In genomic region chr10:78450807-78451485, GRCh38 we compare ENCODE assay signal across 23 cellular contexts.
DNase-seq lines count a peak whose midpoint lies in the region; ATAC-seq and TF ChIP-seq lines count a peak whose summit lies in the region.
"Had no signal": no experiment of that assay in that cellular context is flagged by ENCODE, and none has a peak within 500 bp of the region (broad histone marks: within the 10 kb centered on the region; RNA-seq: fewer than 3 reads in every experiment).

No MANE protein-coding gene starts in this region.

- WGBS in SK-N-SH (ENCODE audit: low lambda C conversion rate) = 96% methylated on average over 6 of the region's 6 CpGs

- no peaks in the 10 kb centered on the region for H3K4me1 Mint-ChIP-seq in natural killer cell treated with Interleukin-12 subunit alpha and Interleukin-12 subunit beta and Interleukin-15 and Interleukin-18, amount 100 ng/mL, for 72 hours (ENCODE audit: low read depth in 2 of 2)
- H3K4me1 Mint-ChIP-seq in natural killer cell (peaks cover 0 to 4% of the 10 kb centered on the region in 2 donors), glutamatergic neuron (ENCODE audit: low read depth, unreplicated experiment) (peaks cover 24% of the 10 kb centered on the region)
- H3K4me1 Mint-ChIP-seq: activated naive CD4-positive, alpha-beta T cell treated with anti-CD3 and anti-CD28 coated beads, Interleukin-2, amount 50 U/mL, for 24 hours; IgD-negative memory B cell; stimulated activated memory B cell treated with anti-CD40 and anti-IgM and Interleukin-4, amounts not matched to agents 10 μg/mL and 1 μg/mL and 100 μg/mL, for 72 hours had no signal

- H3K4me3 Mint-ChIP-seq in natural killer cell treated with Interleukin-12 subunit alpha and Interleukin-12 subunit beta and Interleukin-15 and Interleukin-18, amount 100 ng/mL, for 72 hours = no peak overlapping the region
- no peak overlapping the region for H3K4me3 Mint-ChIP-seq in natural killer cell
- H3K4me3 Mint-ChIP-seq in glutamatergic neuron (ENCODE audit: unreplicated experiment) = peak overlapping the region; percentile 14
- H3K4me3 Mint-ChIP-seq: activated CD4-positive, alpha-beta memory T cell treated with anti-CD3 and anti-CD28 coated beads for 36 hours; activated naive CD4-positive, alpha-beta T cell treated with anti-CD3 and anti-CD28 coated beads, Interleukin-2, amount 50 U/mL, for 24 hours; activated T-cell treated with anti-CD3 and anti-CD28 coated beads, Interleukin-2, amount 50 U/mL, for 4 hours; memory B cell; stimulated activated memory B cell treated with anti-CD40 and anti-IgM and Interleukin-4, amounts not matched to agents 10 μg/mL and 1 μg/mL and 100 μg/mL, for 72 hours had no signal

- no peaks in the 10 kb centered on the region for H3K9me3 Mint-ChIP-seq in natural killer cell treated with Interleukin-12 subunit alpha and Interleukin-12 subunit beta and Interleukin-15 and Interleukin-18, amount 100 ng/mL, for 72 hours
- H3K9me3 Mint-ChIP-seq in natural killer cell (no peaks in the 10 kb centered on the region), glutamatergic neuron (ENCODE audit: unreplicated experiment) (peaks cover 4% of the 10 kb centered on the region)
- H3K9me3 Mint-ChIP-seq: activated CD4-positive, alpha-beta memory T cell treated with anti-CD3 and anti-CD28 coated beads for 36 hours; activated naive CD4-positive, alpha-beta T cell treated with anti-CD3 and anti-CD28 coated beads, Interleukin-2, amount 50 U/mL, for 24 hours; activated T-cell treated with anti-CD3 and anti-CD28 coated beads, Interleukin-2, amount 50 U/mL, for 4 hours; IgD-negative memory B cell; memory B cell; stimulated activated memory B cell treated with anti-CD40 and anti-IgM and Interleukin-4, amounts not matched to agents 10 μg/mL and 1 μg/mL and 100 μg/mL, for 72 hours had no signal

- TF ChIP-seq CTCF in natural killer cell (IDR thresholded peaks at IDR 0.05) = no peak
- TF ChIP-seq CTCF in glutamatergic neuron (IDR thresholded peaks at IDR 0.05; ENCODE audit: partially characterized antibody, unreplicated experiment) = no peak
- TF ChIP-seq CTCF in SK-N-SH (IDR thresholded peaks at IDR 0.05) = no peak

- H2AFZ ChIP-seq in SK-N-SH (ENCODE audit: low read depth) = no peak overlapping the region

- H3F3A ChIP-seq in SK-N-SH (replicated peaks; ENCODE audit: insufficient read depth) = peaks cover 7% of the 10 kb centered on the region

- H3K4me2 ChIP-seq in SK-N-SH = no peak overlapping the region

- H3K4me3 ChIP-seq in SK-N-SH (ENCODE audit: low read depth in 2 of 2, low read length in 1 of 2) = no peak overlapping the region
- H3K4me3 ChIP-seq: colonic mucosa, transverse colon had no signal

- H3K36me3 ChIP-seq in SK-N-SH (replicated peaks in 1 of 2; ENCODE audit: control insufficient read depth in 1 of 2, insufficient read depth in 2 of 2, low read length in 1 of 2) = no peaks in the 10 kb centered on the region
- H3K36me3 ChIP-seq: colonic mucosa, neutrophil, transverse colon had no signal

- CTCF ChIA-PET in SK-N-SH (lab: Yijun Ruan, JAX) = interaction anchor here (1.3 kb wide), 1 partner anchor 208 kb away, joined by 4 read pairs; no protein-coding TSS in a partner anchor

- peak; percentile 25 for DNase-seq in natural killer cell treated with Interleukin-12 subunit alpha and Interleukin-12 subunit beta and Interleukin-15 and Interleukin-18, amount 100 ng/mL, for 72 hours (ENCODE audit: low spot score)
- DNase-seq in natural killer cell = no peak
- peak; percentile 75 for DNase-seq in NCI-H510A (lab: John Stamatoyannopoulos, UW)
- no peak for DNase-seq in glutamatergic neuron
- no peak for DNase-seq in SK-N-SH
- no peak for DNase-seq in cerebellar nuclear complex (lab: John Stamatoyannopoulos, UW)
- DNase-seq: ACHN; activated CD4-positive, alpha-beta memory T cell treated with anti-CD3 and anti-CD28 coated beads for 36 hours; activated T-cell treated with anti-CD3 and anti-CD28 coated beads, Interleukin-2, amount 50 U/mL, for 4 hours; kidney glomerular epithelial cell; NCI-H226; Right ventricle myocardium superior; T-helper 1 cell; transverse colon had no signal

- no peak overlapping the region for H3K9ac ChIP-seq in SK-N-SH

- no peak for TF ChIP-seq EP300 in SK-N-SH (IDR thresholded peaks at IDR 0.05; ENCODE audit: borderline replicate concordance in 1 of 2, low read depth in 1 of 2, low read length in 1 of 2)

- TF ChIP-seq RAD21 in SK-N-SH (IDR thresholded peaks at IDR 0.05; ENCODE audit: low read length) = no peak

- H3K27ac ChIP-seq in SK-N-SH (ENCODE audit: low read depth in 2 of 2, low read length in 1 of 2) = peak overlapping the region in 1 of 2 experiments; percentile 43; a peak in 1 of 4 replicates
- H3K27ac ChIP-seq: C4-2B, colonic mucosa, neutrophil, transverse colon had no signal

- H3K27ac Mint-ChIP-seq in natural killer cell treated with Interleukin-12 subunit alpha and Interleukin-12 subunit beta and Interleukin-15 and Interleukin-18, amount 100 ng/mL, for 72 hours = no peak overlapping the region
- H3K27ac Mint-ChIP-seq in natural killer cell = no peak overlapping the region
- H3K27ac Mint-ChIP-seq in glutamatergic neuron (ENCODE audit: unreplicated experiment) = peak overlapping the region; percentile 76
- H3K27ac Mint-ChIP-seq: activated CD4-positive, alpha-beta memory T cell treated with anti-CD3 and anti-CD28 coated beads for 36 hours; activated naive CD4-positive, alpha-beta T cell treated with anti-CD3 and anti-CD28 coated beads, Interleukin-2, amount 50 U/mL, for 24 hours; IgD-negative memory B cell; memory B cell; stimulated activated memory B cell treated with anti-CD40 and anti-IgM and Interleukin-4, amounts not matched to agents 10 μg/mL and 1 μg/mL and 100 μg/mL, for 72 hours had no signal

- H4K20me1 ChIP-seq in SK-N-SH (ENCODE audit: insufficient read depth) = no peaks in the 10 kb centered on the region

- H3K9me3 ChIP-seq in SK-N-SH = no peaks in the 10 kb centered on the region
- H3K9me3 ChIP-seq: colonic mucosa, neutrophil, transverse colon had no signal

- no peaks in the 10 kb centered on the region for H3K9me2 ChIP-seq in SK-N-SH

- H3K27me3 Mint-ChIP-seq in natural killer cell treated with Interleukin-12 subunit alpha and Interleukin-12 subunit beta and Interleukin-15 and Interleukin-18, amount 100 ng/mL, for 72 hours = peaks cover 7 to 11% of the 10 kb centered on the region in 2 donors
- peaks cover 8 to 30% of the 10 kb centered on the region in 2 donors for H3K27me3 Mint-ChIP-seq in natural killer cell (ENCODE audit: low read depth in 2 of 2)
- peaks cover 7% of the 10 kb centered on the region for H3K27me3 Mint-ChIP-seq in glutamatergic neuron (ENCODE audit: unreplicated experiment)
- H3K27me3 Mint-ChIP-seq: activated naive CD4-positive, alpha-beta T cell treated with anti-CD3 and anti-CD28 coated beads, Interleukin-2, amount 50 U/mL, for 24 hours had no signal

- H3K27me3 ChIP-seq in SK-N-SH (ENCODE audit: insufficient read depth) = no peaks in the 10 kb centered on the region
- H3K27me3 ChIP-seq: colonic mucosa, transverse colon had no signal

- peaks cover 4 to 41% of the 10 kb centered on the region in 2 experiments; a peak in 1 of 4 replicates for H3K4me1 ChIP-seq in SK-N-SH (ENCODE audit: control insufficient read depth in 1 of 2, insufficient read depth in 2 of 2, low read depth in 1 of 2, low read length in 1 of 2)
- H3K4me1 ChIP-seq: colonic mucosa had no signal

- ATAC-seq in natural killer cell treated with Interleukin-12 subunit alpha and Interleukin-12 subunit beta and Interleukin-15 and Interleukin-18, amount 100 ng/mL, for 72 hours = no peak
- ATAC-seq in natural killer cell = no peak
- no peak for ATAC-seq in GM18868 (IDR thresholded peaks at IDR 0.05; ENCODE audit: unreplicated experiment)
- ATAC-seq in HG03139 (IDR thresholded peaks at IDR 0.05; ENCODE audit: unreplicated experiment) = no peak
- ATAC-seq: activated T-cell treated with anti-CD3 and anti-CD28 coated beads, Interleukin-2, amount 50 U/mL, for 4 hours had no signal

- no peaks in the 10 kb centered on the region for H3K79me2 ChIP-seq in SK-N-SH (ENCODE audit: insufficient read depth)

- POLR2A ChIA-PET in SK-N-SH (lab: Yijun Ruan, JAX) = interaction anchor here (0.6 to 1.8 kb wide), 2 partner anchors 21 to 165 kb away, joined by 3 to 6 read pairs; no protein-coding TSS in a partner anchor

- intact Hi-C loops in natural killer cell (cut with micrococcal nuclease) = no loop called here

- H3K36me3 Mint-ChIP-seq in natural killer cell treated with Interleukin-12 subunit alpha and Interleukin-12 subunit beta and Interleukin-15 and Interleukin-18, amount 100 ng/mL, for 72 hours = no peaks in the 10 kb centered on the region
- H3K36me3 Mint-ChIP-seq in natural killer cell = no peaks in the 10 kb centered on the region
- no peaks in the 10 kb centered on the region for H3K36me3 Mint-ChIP-seq in glutamatergic neuron (ENCODE audit: unreplicated experiment)
- H3K36me3 Mint-ChIP-seq: activated CD4-positive, alpha-beta memory T cell treated with anti-CD3 and anti-CD28 coated beads for 36 hours; activated naive CD4-positive, alpha-beta T cell treated with anti-CD3 and anti-CD28 coated beads, Interleukin-2, amount 50 U/mL, for 24 hours; IgD-negative memory B cell; memory B cell; stimulated activated memory B cell treated with anti-CD40 and anti-IgM and Interleukin-4, amounts not matched to agents 10 μg/mL and 1 μg/mL and 100 μg/mL, for 72 hours had no signal

TF ChIP-seq in SK-N-SH, 30 proteins besides CTCF, POLR2A, EP300 and RAD21:
- no peak for TF ChIP-seq IRF3 (IDR thresholded peaks at IDR 0.05; ENCODE audit: low read depth, low read length)
- TF ChIP-seq MAX (IDR thresholded peaks at IDR 0.05; ENCODE audit: low read depth) = no peak
- TF ChIP-seq FOSL2 (IDR thresholded peaks at IDR 0.05; ENCODE audit: borderline replicate concordance, low read depth) = no peak
- TF ChIP-seq RCOR1 (IDR thresholded peaks at IDR 0.05; ENCODE audit: low read length) = no peak
- no peak for TF ChIP-seq MXI1 (IDR thresholded peaks at IDR 0.05; ENCODE audit: low read depth, low read length)
- no peak for TF ChIP-seq GABPA (IDR thresholded peaks at IDR 0.05; ENCODE audit: low read depth)

Comparison
In these comparisons a context has a peak if more than half of its experiments do, and no peak if none do; other contexts are left out.
1. DNase-seq: peak in natural killer cell treated with Interleukin-12 subunit alpha and Interleukin-12 subunit beta and Interleukin-15 and Interleukin-18, amount 100 ng/mL, for 72 hours (single experiment) and NCI-H510A (single experiment); none in natural killer cell (single experiment), glutamatergic neuron (single experiment), SK-N-SH (single experiment) and cerebellar nuclear complex (0 of 2).